ENCODE assay signal across 8 cellular contexts in the genomic region with DNA sequence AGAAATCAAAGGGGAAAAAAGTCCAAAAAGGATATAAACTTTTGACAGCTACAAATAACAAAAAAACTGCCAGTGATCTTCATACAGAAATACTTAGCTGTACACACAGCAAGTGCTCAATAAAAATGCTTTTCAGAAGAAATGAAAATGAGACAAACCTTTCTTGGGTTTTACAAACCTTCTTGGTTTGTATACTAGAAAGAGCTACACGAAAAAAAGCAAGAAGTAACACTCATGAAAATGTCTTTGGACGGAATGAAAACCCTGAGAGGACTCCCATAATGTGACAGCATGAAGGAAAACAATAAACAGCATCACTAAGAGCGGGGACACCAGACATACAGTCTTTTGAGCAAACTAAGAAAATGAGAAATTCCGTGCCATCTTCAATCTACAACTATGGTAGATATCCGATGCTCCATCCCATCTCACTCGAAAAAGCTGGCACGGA. TPM values are rescaled to one million over a fixed set of nuclear protein-coding genes. Genes with fewer than 3 reads are reported as not detected.
DNase-seq lines count a peak whose midpoint lies in the region; ATAC-seq and TF ChIP-seq lines count a peak whose summit lies in the region.

No MANE protein-coding gene starts in this region.

- H3K4me1 ChIP-seq in CD4-positive, alpha-beta memory T cell (ENCODE audit: insufficient read depth, low read length) = peaks cover 32% of the 10 kb centered on the region
- H3K4me1 ChIP-seq in Loucy (ENCODE audit: insufficient read depth, low read length, poor library complexity, severe bottlenecking) = peaks cover 49% of the 10 kb centered on the region
- H3K4me1 ChIP-seq in mammary epithelial cell (ENCODE audit: insufficient read depth, low read length) = peaks cover 24% of the 10 kb centered on the region
- H3K4me1 ChIP-seq in urinary bladder (ENCODE audit: insufficient read depth) = no peaks in the 10 kb centered on the region

- H3K36me3 Mint-ChIP-seq in CD4-positive, alpha-beta memory T cell = peaks cover 0 to 19% of the 10 kb centered on the region in 2 donors
- H3K36me3 Mint-ChIP-seq in memory B cell = no peaks in the 10 kb centered on the region

- no peak for TF ChIP-seq CTCF in Loucy (conservative IDR thresholded peaks at IDR 0.05; ENCODE audit: low read length)
- TF ChIP-seq CTCF in mammary epithelial cell (conservative IDR thresholded peaks at IDR 0.05 in 1 of 2, IDR thresholded peaks at IDR 0.05 in 1 of 2; ENCODE audit: extremely low read depth in 1 of 2, insufficient read depth in 1 of 2, low read depth in 1 of 2, low read length in 2 of 2) = no peak

- H3K79me2 ChIP-seq in Loucy (ENCODE audit: insufficient read depth, low read length) = peaks cover 63% of the 10 kb centered on the region
- H3K79me2 ChIP-seq in mammary epithelial cell (ENCODE audit: insufficient read depth, low read length) = peaks cover 58% of the 10 kb centered on the region

- in situ Hi-C loops in mammary epithelial cell (cut with MboI; ENCODE audit: low sequenced_read_pairs in 2 of 2) = no loop called here

- H2AFZ ChIP-seq in Loucy (ENCODE audit: low read length) (peak overlapping the region; percentile 96), mammary epithelial cell (ENCODE audit: low read depth, low read length) (peak overlapping the region; percentile 90)

- intact Hi-C loops in CD4-positive, alpha-beta memory T cell (cut with micrococcal nuclease) = loop anchor here (2.0 to 5.0 kb wide), 4 partner anchors 126 to 1656 kb away; a partner anchor contains a TSS
- intact Hi-C loops in mammary epithelial cell (cut with micrococcal nuclease) = loop anchor here (10.0 kb wide), 2 partner anchors 264 to 494 kb away; no protein-coding TSS in a partner anchor

- H4K20me1 ChIP-seq in Loucy (ENCODE audit: insufficient read depth, low read length, poor library complexity, severe bottlenecking) = peaks cover 48% of the 10 kb centered on the region
- no peaks in the 10 kb centered on the region for H4K20me1 ChIP-seq in mammary epithelial cell (ENCODE audit: insufficient read depth, low read length)

- DNase-seq in CD4-positive, alpha-beta memory T cell = peak in 1 of 5 donors; percentile 39
- DNase-seq in mammary epithelial cell (peak; percentile 8), memory B cell (ENCODE audit: low spot score in 2 of 2) (no peak), NCI-H1048 (lab: John Stamatoyannopoulos, UW) (no peak), NCI-H2196 (lab: John Stamatoyannopoulos, UW; ENCODE audit: unreplicated experiment) (no peak)

- peak overlapping the region; percentile 90 to 99 (median 98) for H3K4me3 Mint-ChIP-seq in CD4-positive, alpha-beta memory T cell
- peak overlapping the region; percentile 93 for H3K4me3 Mint-ChIP-seq in memory B cell

- dilution Hi-C loops in mammary epithelial cell (cut with HindIII; ENCODE audit: low sequenced_read_pairs) = no loop called here

- H3K4me1 Mint-ChIP-seq in CD4-positive, alpha-beta memory T cell = peaks cover 22 to 45% (median 30%) of the 10 kb centered on the region in 4 donors
- peaks cover 20% of the 10 kb centered on the region for H3K4me1 Mint-ChIP-seq in memory B cell

- H3K4me2 ChIP-seq in Loucy (ENCODE audit: low read depth, low read length, poor library complexity, severe bottlenecking) (peak overlapping the region; percentile 98), mammary epithelial cell (ENCODE audit: insufficient read depth, low read depth, low read length) (peak overlapping the region; percentile 88)

- H3K9ac ChIP-seq in Loucy (ENCODE audit: low read depth, low read length, poor library complexity, severe bottlenecking) = peak overlapping the region; percentile 89
- H3K9ac ChIP-seq in mammary epithelial cell (ENCODE audit: insufficient read depth, low read length) = peak overlapping the region; percentile 95

- CTCF ChIA-PET in CD4-positive, alpha-beta memory T cell (lab: Charles Lee; ENCODE audit: partially characterized antibody) = interaction anchor here (1.1 kb wide), 1 partner anchor 1250 kb away, joined by 3 read pairs; no protein-coding TSS in a partner anchor
- CTCF ChIA-PET in mammary epithelial cell (lab: Charles Lee; ENCODE audit: low non-redundant PET) = no interaction called here

- H3K27me3 Mint-ChIP-seq in CD4-positive, alpha-beta memory T cell = no peaks in the 10 kb centered on the region
- H3K27me3 Mint-ChIP-seq in memory B cell = no peaks in the 10 kb centered on the region

- ATAC-seq in memory B cell (ENCODE audit: low read depth) = no peak
- ATAC-seq in HG02588 (IDR thresholded peaks at IDR 0.05; ENCODE audit: unreplicated experiment) = no peak

- H3K36me3 ChIP-seq in CD4-positive, alpha-beta memory T cell (ENCODE audit: insufficient read depth, low read length) = no peaks in the 10 kb centered on the region
- H3K36me3 ChIP-seq in Loucy (ENCODE audit: insufficient read depth, low read length) = no peaks in the 10 kb centered on the region
- H3K36me3 ChIP-seq in mammary epithelial cell (ENCODE audit: insufficient read depth, low read length) = no peaks in the 10 kb centered on the region
- no peaks in the 10 kb centered on the region for H3K36me3 ChIP-seq in urinary bladder (ENCODE audit: insufficient read depth)

- H3K27me3 ChIP-seq in CD4-positive, alpha-beta memory T cell (ENCODE audit: insufficient read depth, low read length) = no peaks in the 10 kb centered on the region
- H3K27me3 ChIP-seq in Loucy (ENCODE audit: insufficient read depth, low read length, poor library complexity, severe bottlenecking) (no peaks in the 10 kb centered on the region), mammary epithelial cell (ENCODE audit: insufficient read depth, low read length) (no peaks in the 10 kb centered on the region)

- H3K9me3 Mint-ChIP-seq in CD4-positive, alpha-beta memory T cell = no peaks in the 10 kb centered on the region
- H3K9me3 Mint-ChIP-seq in memory B cell = no peaks in the 10 kb centered on the region

- POLR2A ChIA-PET in CD4-positive, alpha-beta memory T cell (lab: Charles Lee; ENCODE audit: partially characterized antibody) = interaction anchor here (0.7 to 1.7 kb wide), 6 partner anchors 13 to 1657 kb away, joined by 3 to 6 read pairs (median 4); a partner anchor contains a TSS

- TSS peak; percentile 47 for BruUV-seq in mammary epithelial cell (replicated peaks; lab: Mats Ljungman, UMichigan)

- peak overlapping the region; percentile 89 to 96 for H3K4me3 ChIP-seq in CD4-positive, alpha-beta memory T cell (ENCODE audit: low read length in 2 of 2)
- H3K4me3 ChIP-seq in Loucy (ENCODE audit: low read length, poor library complexity, severe bottlenecking) (peak overlapping the region; percentile 97), mammary epithelial cell (replicated peaks in 1 of 3; ENCODE audit: insufficient read depth in 1 of 3, low read depth in 2 of 3, low read length in 3 of 3) (peak overlapping the region; percentile 81 to 99 (median 92)), urinary bladder (ENCODE audit: low read depth, low read length) (peak overlapping the region; percentile 68)

- H3K9me3 ChIP-seq in CD4-positive, alpha-beta memory T cell (ENCODE audit: control insufficient read depth in 1 of 2, low read length in 2 of 2) = no peaks in the 10 kb centered on the region
- no peaks in the 10 kb centered on the region for H3K9me3 ChIP-seq in Loucy (ENCODE audit: insufficient read depth, low read depth, low read length)
- H3K9me3 ChIP-seq in mammary epithelial cell (replicated peaks; ENCODE audit: insufficient read depth, low read length) = no peaks in the 10 kb centered on the region

- H3K27ac Mint-ChIP-seq in CD4-positive, alpha-beta memory T cell = peak overlapping the region; percentile 85 to 96 (median 93)
- H3K27ac Mint-ChIP-seq in memory B cell = peak overlapping the region; percentile 80

- peak overlapping the region; percentile 60 for H3K27ac ChIP-seq in CD4-positive, alpha-beta memory T cell (ENCODE audit: low read depth, low read length)
- H3K27ac ChIP-seq in mammary epithelial cell (ENCODE audit: insufficient read depth, low read depth, low read length) = peak overlapping the region; percentile 93
- H3K27ac ChIP-seq in urinary bladder (ENCODE audit: low read depth) = no peak overlapping the region

- H3K9me2 ChIP-seq in Loucy (replicated peaks; ENCODE audit: low read depth, low read length) = no peaks in the 10 kb centered on the region

- H3F3A ChIP-seq in Loucy (ENCODE audit: low read depth) = peaks cover 9% of the 10 kb centered on the region; the same call in 1 of the 2 replicates

- 3% methylated on average over 7 of the region's 7 CpGs for WGBS in mammary epithelial cell (ENCODE audit: low coverage, missing lambda C conversion rate)
- 0% methylated on average over 7 of the region's 7 CpGs for WGBS in urinary bladder

RNA-seq across cellular contexts. Expression of a gene that starts 1.0 kb away (rescaled TPM):
- total RNA-seq in CD4-positive, alpha-beta memory T cell = 1 to 10 TPM; 8.8 to 9.2 TPM
- 1 to 10 TPM; 5.2 to 5.4 TPM for polyA plus RNA-seq in CD4-positive, alpha-beta memory T cell
- total RNA-seq in mammary epithelial cell = 10 to 100 TPM in 1 of 2 donors, 1 to 10 TPM in 1; 9.7 to 17.5 TPM
- polyA plus RNA-seq in mammary epithelial cell = 8.2 TPM
- 54.7 TPM for polyA minus RNA-seq in mammary epithelial cell
- 74.2 TPM for total RNA-seq in urinary bladder
- polyA plus RNA-seq in urinary bladder = 4.6 TPM
